ENCODE assay signal across 8 cellular contexts in the genomic region with DNA sequence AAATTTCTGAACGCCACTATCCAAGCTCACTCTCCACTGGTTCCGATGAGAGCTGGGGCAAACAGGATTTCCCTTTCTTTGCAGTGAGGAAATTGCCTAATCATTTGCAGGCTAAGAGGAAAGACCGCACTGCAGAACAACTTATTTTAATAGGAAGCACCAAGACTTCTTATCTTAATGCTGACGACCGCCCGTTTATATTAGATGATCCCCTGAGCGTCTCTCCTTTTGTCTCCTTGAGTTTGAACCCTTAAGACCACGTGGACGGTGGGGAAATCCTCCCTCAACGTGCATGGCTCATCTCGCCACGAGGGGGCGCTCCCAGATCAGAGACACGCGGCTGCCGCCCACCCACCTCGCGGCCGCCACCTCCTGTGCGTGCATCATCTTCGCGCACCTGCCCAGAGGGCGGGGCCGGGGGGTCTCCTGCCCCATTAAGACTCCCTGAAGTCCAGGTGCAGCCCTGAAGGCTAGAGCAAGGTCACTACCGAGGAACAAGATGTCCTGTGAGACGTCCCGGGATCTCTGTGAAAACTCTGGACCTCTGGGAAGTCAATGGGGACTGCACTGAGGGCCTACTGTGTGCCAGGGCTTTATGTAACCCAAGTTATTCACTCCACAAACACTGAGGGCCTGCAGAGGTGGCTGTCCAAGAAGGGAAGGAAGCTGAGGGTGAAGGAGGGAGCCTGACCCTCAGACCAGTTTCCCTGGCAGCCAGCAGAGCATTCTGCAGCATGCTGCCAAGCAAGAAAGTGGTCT. TPM values are rescaled to one million over a fixed set of nuclear protein-coding genes. Genes with fewer than 3 reads are reported as not detected.
A peak's percentile ranks its signal among the peaks of the same experiment; 100 is the strongest.
DNase-seq lines count a peak whose midpoint lies in the region; ATAC-seq and TF ChIP-seq lines count a peak whose summit lies in the region.

No MANE protein-coding gene starts in this region.

- no peak overlapping the region for H3K27ac Mint-ChIP-seq in CD4-positive, alpha-beta T cell

- TF ChIP-seq CTCF in CD4-positive, alpha-beta T cell (IDR thresholded peaks at IDR 0.05): peak; percentile 95
- peak; percentile 86 to 99 (median 96) for TF ChIP-seq CTCF in dorsolateral prefrontal cortex (IDR thresholded peaks at IDR 0.05 in 54 of 56, conservative IDR thresholded peaks at IDR 0.05 in 2 of 56; ENCODE audit: low read depth in 1 of 56, partially characterized antibody in 56 of 56)
- TF ChIP-seq CTCF in lower lobe of right lung (IDR thresholded peaks at IDR 0.05): peak; percentile 87

- POLR2A ChIA-PET in CD4-positive, alpha-beta T cell (lab: Charles Lee): interaction anchor here (1.2 kb wide), 1 partner anchor 207 kb away, joined by 7 read pairs; no protein-coding TSS in a partner anchor

- CTCF ChIA-PET in CD4-positive, alpha-beta T cell (lab: Charles Lee): interaction anchor here (1.2 to 2.4 kb wide), 3 partner anchors 8 to 214 kb away, joined by 3 to 20 read pairs (median 5); no protein-coding TSS in a partner anchor

- intact Hi-C loops in CD4-positive, alpha-beta T cell (cut with DNase I, micrococcal nuclease): loop anchor here (1.0 to 5.0 kb wide), 3 partner anchors 207 to 489 kb away; no protein-coding TSS in a partner anchor
- intact Hi-C loops in dorsolateral prefrontal cortex (cut with DNase I): loop anchor here (1.0 to 10.0 kb wide), 5 partner anchors 68 to 207 kb away; a partner anchor contains a TSS
- intact Hi-C loops in lower lobe of right lung (cut with DNase I): no loop called here

- H3K27me3 ChIP-seq in CD4-positive, alpha-beta T cell (ENCODE audit: control insufficient read depth, insufficient read depth, low read length): peaks cover 18% of the 10 kb centered on the region
- H3K27me3 ChIP-seq in dorsolateral prefrontal cortex (no peaks in the 10 kb centered on the region), lower lobe of right lung (ENCODE audit: low read depth) (peaks cover 10% of the 10 kb centered on the region)

- H3K27ac ChIP-seq in CD4-positive, alpha-beta T cell (ENCODE audit: low read depth, low read length): no peak overlapping the region
- H3K27ac ChIP-seq in dorsolateral prefrontal cortex (peak overlapping the region in 17 of 59 donors; percentile 1 to 64 (median 17)), lower lobe of right lung (peak overlapping the region; percentile 27)

- peak; percentile 55 for ATAC-seq in CD4-positive, alpha-beta T cell (ENCODE audit: poor library complexity)
- peak; percentile 69 for ATAC-seq in HG02642 (IDR thresholded peaks at IDR 0.05; ENCODE audit: poor library complexity, unreplicated experiment)
- ATAC-seq in lower lobe of right lung: peak; percentile 82 to 85
- no peak for ATAC-seq in GM21576 (IDR thresholded peaks at IDR 0.05; ENCODE audit: unreplicated experiment)

- H3K27me3 Mint-ChIP-seq in CD4-positive, alpha-beta T cell: peaks cover 52% of the 10 kb centered on the region

- no peaks in the 10 kb centered on the region for H3K9me3 ChIP-seq in CD4-positive, alpha-beta T cell (ENCODE audit: control insufficient read depth, low read length)
- H3K9me3 ChIP-seq in lower lobe of right lung: no peaks in the 10 kb centered on the region

- peaks cover 6% of the 10 kb centered on the region for H3K4me1 Mint-ChIP-seq in CD4-positive, alpha-beta T cell (ENCODE audit: low read depth)

- H3K4me3 ChIP-seq in dorsolateral prefrontal cortex (peak overlapping the region in 55 of 59 donors; percentile 2 to 58 (median 35)), lower lobe of right lung (no peak overlapping the region)

- peak; percentile 54 to 80 (median 64) for DNase-seq in CD4-positive, alpha-beta T cell
- peak; percentile 54 for DNase-seq in NCI-H446 treated with DMSO at 0.1 percent for 48 hours (lab: John Stamatoyannopoulos, UW)
- DNase-seq in activated CD4-positive, alpha-beta T cell treated with anti-CD3 and anti-CD28 coated beads, Interleukin-2, amount 50 U/mL, for 48 hours: peak; percentile 89 to 90
- DNase-seq in dorsolateral prefrontal cortex: peak; percentile 67 to 85 (median 82)
- peak; percentile 75 for DNase-seq in lower lobe of right lung
- DNase-seq in stimulated activated CD4-positive, alpha-beta T cell treated with anti-CD3 and anti-CD28 coated beads, TNF-alpha, amount 100 ng/mL, for 4 hours (ENCODE audit: low read depth in 3 of 3): peak; percentile 69 to 88 (median 74)

- no peaks in the 10 kb centered on the region for H3K36me3 Mint-ChIP-seq in CD4-positive, alpha-beta T cell (ENCODE audit: low read depth)

- peak overlapping the region; percentile 23 for H3K4me3 Mint-ChIP-seq in CD4-positive, alpha-beta T cell

- no peaks in the 10 kb centered on the region for H3K36me3 ChIP-seq in lower lobe of right lung

- no peaks in the 10 kb centered on the region for H3K9me3 Mint-ChIP-seq in CD4-positive, alpha-beta T cell

- H3K4me1 ChIP-seq in lower lobe of right lung: peaks cover 21% of the 10 kb centered on the region

RNA-seq across cellular contexts. Expression of a gene that starts 28.2 kb away (rescaled TPM):
- not detected for total RNA-seq in CD4-positive, alpha-beta T cell
- total RNA-seq in dorsolateral prefrontal cortex (1 to 10 TPM in 118 of 120 experiments, under 1 TPM in 2; 0.67 to 9.6 (median 2.8) TPM), lower lobe of right lung (not detected)
